6 cellular contexts compared by ENCODE assay signal in genomic region chr11:574632-575323, GRCh38. TPM values are rescaled to one million over a fixed set of nuclear protein-coding genes. Genes with fewer than 3 reads are reported as not detected.
A peak's percentile ranks its signal among the peaks of the same experiment; 100 is the strongest.
DNase-seq lines count a peak whose midpoint lies in the region; ATAC-seq and TF ChIP-seq lines count a peak whose summit lies in the region.

No MANE protein-coding gene starts in this region.

- TF ChIP-seq EP300 in suprapubic skin (IDR thresholded peaks at IDR 0.05), result no peak

- no peaks in the 10 kb centered on the region for H3K27me3 ChIP-seq in suprapubic skin

- ATAC-seq in sciatic nerve, result no peak

- TF ChIP-seq POLR2A in suprapubic skin (IDR thresholded peaks at IDR 0.05), result no peak

- peaks cover 28% of the 10 kb centered on the region for H3K4me1 Mint-ChIP-seq in T-helper 1 cell treated with Interleukin-12 subunit alpha and Interleukin-12 subunit beta and Interleukin-4 antibody, amounts not matched to agents 30 μg/mL and 1 μg/mL, for 36 hours (ENCODE audit: low read depth)

- peaks cover 12% of the 10 kb centered on the region for H3K27me3 Mint-ChIP-seq in T-helper 1 cell treated with Interleukin-12 subunit alpha and Interleukin-12 subunit beta and Interleukin-4 antibody, amounts not matched to agents 30 μg/mL and 1 μg/mL, for 36 hours (ENCODE audit: low read depth)

- peak overlapping the region; percentile 84 for H3K4me3 Mint-ChIP-seq in T-helper 1 cell treated with Interleukin-12 subunit alpha and Interleukin-12 subunit beta and Interleukin-4 antibody, amounts not matched to agents 30 μg/mL and 1 μg/mL, for 36 hours

- 17% methylated on average over 28 of the region's 28 CpGs for WGBS in suprapubic skin

- H3K4me1 ChIP-seq in suprapubic skin, result peaks cover 52% of the 10 kb centered on the region

- no peak for DNase-seq in T-helper 1 cell
- DNase-seq in fibroblast of pulmonary artery (ENCODE audit: low read depth), result no peak
- no peak for DNase-seq in suprapubic skin (ENCODE audit: low spot score in 2 of 2)
- no peak for DNase-seq in stimulated activated CD4-positive, alpha-beta T cell treated with anti-CD3 and anti-CD28 coated beads, Interleukin-4, amount 100 ng/mL, for 1 hour
- DNase-seq in sciatic nerve (ENCODE audit: low spot score), result no peak

- H3K36me3 ChIP-seq in suprapubic skin, result no peaks in the 10 kb centered on the region

- intact Hi-C loops in sciatic nerve (cut with DNase I), result no loop called here

- H3K36me3 Mint-ChIP-seq in T-helper 1 cell treated with Interleukin-12 subunit alpha and Interleukin-12 subunit beta and Interleukin-4 antibody, amounts not matched to agents 30 μg/mL and 1 μg/mL, for 36 hours (ENCODE audit: low read depth), result peaks cover 6% of the 10 kb centered on the region

- no peaks in the 10 kb centered on the region for H3K9me3 ChIP-seq in suprapubic skin

- H3K4me3 ChIP-seq in fibroblast of pulmonary artery (replicated peaks; ENCODE audit: low read depth, low read length), result peak overlapping the region; percentile 61
- peak overlapping the region; percentile 95 for H3K4me3 ChIP-seq in suprapubic skin

- H3K27ac ChIP-seq in suprapubic skin, result peak overlapping the region; percentile 71

- peak overlapping the region; percentile 49 for H3K27ac Mint-ChIP-seq in T-helper 1 cell treated with Interleukin-12 subunit alpha and Interleukin-12 subunit beta and Interleukin-4 antibody, amounts not matched to agents 30 μg/mL and 1 μg/mL, for 36 hours

- TF ChIP-seq CTCF in fibroblast of pulmonary artery (IDR thresholded peaks at IDR 0.05; ENCODE audit: low read length, missing control alignments) (no peak), suprapubic skin (IDR thresholded peaks at IDR 0.05) (no peak)

- H3K9me3 Mint-ChIP-seq in T-helper 1 cell treated with Interleukin-12 subunit alpha and Interleukin-12 subunit beta and Interleukin-4 antibody, amounts not matched to agents 30 μg/mL and 1 μg/mL, for 36 hours, result no peaks in the 10 kb centered on the region

RNA-seq across cellular contexts. Expression of gene PHRF1, which starts 1.5 kb away (rescaled TPM):
- total RNA-seq in suprapubic skin (10 to 100 TPM; 27.9 to 55.6 (median 42.0) TPM), sciatic nerve (33.5 TPM)

RNA-seq across cellular contexts. Expression of gene RASSF7, which starts 14.0 kb away (rescaled TPM):
- 100 to 1,000 TPM in 1 of 4 donors, 10 to 100 TPM in 3; 82.6 to 113 (median 87.0) TPM for total RNA-seq in suprapubic skin
- 7.5 TPM for total RNA-seq in sciatic nerve

RNA-seq across cellular contexts. Expression of gene LMNTD2, which starts 14.2 kb away (rescaled TPM):
- total RNA-seq in suprapubic skin (10 to 100 TPM in 1 of 4 donors, 1 to 10 TPM in 3; 6.3 to 17.8 (median 8.7) TPM), sciatic nerve (1.3 TPM)

RNA-seq across cellular contexts. Expression of gene LRRC56, which starts 37.5 kb away (rescaled TPM):
- total RNA-seq in suprapubic skin (1 to 10 TPM; 1.7 to 2.4 (median 2.1) TPM), sciatic nerve (1.4 TPM)

RNA-seq across cellular contexts. Expression of gene HRAS, which starts 39.4 kb away (rescaled TPM):
- 100 to 1,000 TPM in 2 of 4 donors, 10 to 100 TPM in 2; 82.9 to 131 (median 96.2) TPM for total RNA-seq in suprapubic skin
- 45.2 TPM for total RNA-seq in sciatic nerve
